In the genomic region with DNA sequence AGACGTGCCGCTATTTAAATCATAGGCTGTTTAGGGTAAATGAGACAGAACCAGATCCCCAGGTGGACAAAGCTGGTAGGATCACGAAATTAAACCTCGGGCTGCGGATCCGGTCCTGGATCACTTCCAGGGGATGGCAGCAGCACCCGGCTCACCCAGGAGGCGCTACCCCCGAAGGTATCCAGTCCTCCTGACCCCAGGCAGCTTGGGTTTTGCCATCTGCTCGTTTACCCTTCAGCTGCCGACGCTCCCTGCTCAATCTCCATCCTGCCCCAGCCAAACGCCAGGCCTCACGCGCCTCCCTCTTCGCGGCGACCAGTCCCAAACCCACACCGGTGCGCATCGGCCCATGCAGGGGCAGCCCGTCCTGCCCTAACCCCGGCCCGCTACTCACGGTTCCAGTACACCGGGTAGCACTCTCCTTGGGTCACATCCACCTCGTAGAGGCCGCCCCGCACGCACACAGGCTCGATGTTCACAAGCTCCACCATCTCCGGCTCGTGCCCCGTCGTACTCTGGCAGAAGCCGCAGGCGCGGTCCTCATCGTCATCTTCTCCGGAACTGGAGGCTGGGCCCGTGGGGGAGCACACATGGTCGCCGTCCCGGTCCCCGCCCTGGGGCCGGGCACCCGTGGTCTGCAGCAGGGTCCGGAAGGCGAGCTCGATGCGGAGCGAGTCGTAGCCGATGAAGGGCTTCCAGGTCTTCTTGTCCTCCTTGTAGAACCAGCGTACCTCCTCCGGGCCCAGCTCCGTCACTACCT, we compare ENCODE assay signal across 8 cellular contexts. TPM values are rescaled to one million over a fixed set of nuclear protein-coding genes. Genes with fewer than 3 reads are reported as not detected.
A peak's percentile ranks its signal among the peaks of the same experiment; 100 is the strongest.
DNase-seq lines count a peak whose midpoint lies in the region; ATAC-seq and TF ChIP-seq lines count a peak whose summit lies in the region.

No MANE protein-coding gene starts in this region.

- H3K9me3 ChIP-seq in KOPT-K1 (ENCODE audit: insufficient read depth, low read length, poor library complexity, severe bottlenecking) = no peaks in the 10 kb centered on the region
- H3K9me3 ChIP-seq in SU-DHL-6 (ENCODE audit: insufficient read depth, low read length) = no peaks in the 10 kb centered on the region
- no peaks in the 10 kb centered on the region for H3K9me3 ChIP-seq in adrenal gland (replicated peaks in 1 of 3)
- H3K9me3 ChIP-seq in left ventricle myocardium inferior (replicated peaks) = no peaks in the 10 kb centered on the region
- H3K9me3 ChIP-seq in vagina = no peaks in the 10 kb centered on the region

- H3K27ac ChIP-seq in KOPT-K1 (ENCODE audit: low read depth, low read length, poor library complexity, severe bottlenecking) (peak overlapping the region; percentile 78), SU-DHL-6 (ENCODE audit: low read depth, low read length) (peak overlapping the region; percentile 85), adrenal gland (peak overlapping the region; percentile 26 to 96 (median 91)), left ventricle myocardium inferior (replicated peaks) (peak overlapping the region; percentile 94), vagina (peak overlapping the region; percentile 86)

- peak overlapping the region; percentile 36 for H2AFZ ChIP-seq in SU-DHL-6 (ENCODE audit: low read depth, low read length, severe bottlenecking)

- no peaks in the 10 kb centered on the region for H3K9me2 ChIP-seq in SU-DHL-6 (replicated peaks; ENCODE audit: insufficient read depth, low read length)

- H3K9ac ChIP-seq in SU-DHL-6 (ENCODE audit: low read length) = peak overlapping the region; percentile 94

- peak overlapping the region; percentile 92 for H3K4me2 ChIP-seq in SU-DHL-6 (ENCODE audit: low read depth, low read length, poor library complexity, severe bottlenecking)

- H3K79me2 ChIP-seq in SU-DHL-6 (ENCODE audit: insufficient read depth, low read length) = peaks cover 57% of the 10 kb centered on the region

- peaks cover 32% of the 10 kb centered on the region for H3F3A ChIP-seq in SU-DHL-6 (ENCODE audit: insufficient read depth)

- TF ChIP-seq POLR2A in adrenal gland (IDR thresholded peaks at IDR 0.05) (peak in 1 of 2 donors; percentile 1), vagina (IDR thresholded peaks at IDR 0.05) (no peak)

- ATAC-seq in GM21619 (IDR thresholded peaks at IDR 0.05; ENCODE audit: unreplicated experiment) = peak; percentile 23

- no peaks in the 10 kb centered on the region for H3K27me3 ChIP-seq in SU-DHL-6 (ENCODE audit: low read length)
- H3K27me3 ChIP-seq in adrenal gland = no peaks in the 10 kb centered on the region
- no peaks in the 10 kb centered on the region for H3K27me3 ChIP-seq in left ventricle myocardium inferior (ENCODE audit: low read depth)
- H3K27me3 ChIP-seq in vagina = no peaks in the 10 kb centered on the region

- TF ChIP-seq CTCF in SU-DHL-6 (IDR thresholded peaks at IDR 0.05; ENCODE audit: insufficient read depth, low read length, poor library complexity, severe bottlenecking) (no peak), adrenal gland (IDR thresholded peaks at IDR 0.05) (peak in 4 of 6 experiments; percentile 17 to 27 (median 22)), left ventricle myocardium inferior (IDR thresholded peaks at IDR 0.05; ENCODE audit: borderline replicate concordance) (peak; percentile 25), vagina (IDR thresholded peaks at IDR 0.05) (no peak)

- 0 to 2% (median 1%) methylated on average over 9 to 57 of the region's 57 CpGs for whole genome bisulfite sequencing in adrenal gland, 4 donors

- intact Hi-C loops in adrenal gland (cut with DNase I) (no loop called here), left ventricle myocardium inferior (cut with micrococcal nuclease) (no loop called here), vagina (cut with DNase I) (no loop called here)

- H3K4me3 ChIP-seq in SU-DHL-6 (ENCODE audit: insufficient read depth, low read length, poor library complexity, severe bottlenecking) = peak overlapping the region; percentile 74
- H3K4me3 ChIP-seq in adrenal gland = peak overlapping the region; percentile 73 to 98 (median 86)
- H3K4me3 ChIP-seq in left ventricle myocardium inferior = peak overlapping the region; percentile 94
- H3K4me3 ChIP-seq in vagina = peak overlapping the region; percentile 88 to 91

- H3K4me1 ChIP-seq in adrenal gland (replicated peaks in 1 of 2) (peaks cover 0 to 21% of the 10 kb centered on the region in 2 donors), left ventricle myocardium inferior (peaks cover 46% of the 10 kb centered on the region), vagina (peaks cover 43% of the 10 kb centered on the region)

- DNase-seq in DMS53 treated with DMSO at 0.1 percent for 48 hours (lab: John Stamatoyannopoulos, UW; ENCODE audit: unreplicated experiment) (peak; percentile 7), adrenal gland (peak; percentile 44 to 72 (median 54)), left ventricle myocardium inferior (peak; percentile 54), putamen (ENCODE audit: low spot score) (peak; percentile 47), vagina (ENCODE audit: extremely low spot score in 2 of 2) (no peak)

- H3K36me3 ChIP-seq in KOPT-K1 (ENCODE audit: insufficient read depth, low read length) (peaks cover 5% of the 10 kb centered on the region; the same call in 1 of the 2 replicates), SU-DHL-6 (ENCODE audit: low read length) (no peaks in the 10 kb centered on the region), adrenal gland (replicated peaks in 1 of 2) (no peaks in the 10 kb centered on the region), left ventricle myocardium inferior (no peaks in the 10 kb centered on the region), vagina (no peaks in the 10 kb centered on the region)

- H4K20me1 ChIP-seq in SU-DHL-6 (ENCODE audit: low read depth, low read length) = peaks cover 13% of the 10 kb centered on the region; the same call in 1 of the 2 replicates

RNA-seq across cellular contexts. Expression of gene DDHD1, which starts 1.1 kb away (rescaled TPM):
- total RNA-seq in adrenal gland (10 to 100 TPM in 3 of 8 donors, 1 to 10 TPM in 5; 5.2 to 34.9 (median 8.1) TPM), left ventricle myocardium inferior (6.7 TPM), vagina (17.4 TPM)
- 1 to 10 TPM; 4.6 to 8.6 (median 7.0) TPM for polyA plus RNA-seq in adrenal gland

Comparison
In these comparisons a context has a peak if more than half of its experiments do, and no peak if none do; other contexts are left out.
1. DNase-seq: peak in DMS53 treated with DMSO at 0.1 percent for 48 hours (single experiment), adrenal gland (7 of 7), left ventricle myocardium inferior (single experiment) and putamen (single experiment); none in vagina (0 of 2).
2. CTCF ChIP-seq: peak in adrenal gland (4 of 6) and left ventricle myocardium inferior (single experiment); none in SU-DHL-6 (single experiment) and vagina (0 of 3).
3. Peak in every context shown above with its lines, with median percentiles within 50 percentile points of each other: H3K27ac ChIP-seq and H3K4me3 ChIP-seq.